ENCODE assay signal across 8 cellular contexts in the genomic region with DNA sequence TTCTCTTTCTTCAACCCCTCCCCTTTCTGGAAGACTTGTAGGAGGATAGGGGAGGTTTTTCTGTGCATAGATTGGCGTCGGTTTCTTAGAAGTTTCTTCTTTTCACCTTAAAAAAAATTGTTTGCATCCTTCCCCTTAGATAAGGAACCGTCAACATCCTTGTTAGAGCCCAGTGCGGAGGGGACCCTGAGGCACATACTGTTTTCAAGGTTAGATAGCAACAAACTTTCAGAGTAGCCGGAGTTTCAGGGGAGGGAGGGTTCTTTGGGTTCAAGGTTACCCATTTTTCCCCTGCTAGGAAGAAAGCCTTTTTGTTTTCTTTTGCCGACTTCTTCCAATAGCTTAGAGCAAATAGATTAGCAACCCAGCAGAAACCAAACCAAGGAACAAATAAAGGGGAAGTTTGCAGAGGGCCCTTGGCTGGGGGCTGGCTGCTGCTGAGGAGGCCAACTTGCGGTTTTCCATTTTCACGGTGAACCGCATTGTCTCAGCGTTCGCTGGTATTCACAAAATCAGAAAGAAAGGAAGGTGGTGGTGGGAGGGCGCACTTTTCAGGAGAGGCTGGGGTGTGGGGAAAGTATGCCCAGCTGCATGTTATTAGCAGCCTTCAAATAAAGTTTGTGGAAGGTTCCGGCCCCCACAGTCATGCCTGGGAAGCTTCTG. TPM values are rescaled to one million over a fixed set of nuclear protein-coding genes. Genes with fewer than 3 reads are reported as not detected.
DNase-seq lines count a peak whose midpoint lies in the region; ATAC-seq, FAIRE-seq and TF ChIP-seq lines count a peak whose summit lies in the region.

No MANE protein-coding gene starts in this region.

- no peaks in the 10 kb centered on the region for H3K27me3 ChIP-seq in neuron (ENCODE audit: insufficient read depth, low read length)

- H2AFZ ChIP-seq in neuron (ENCODE audit: low read depth, low read length) = no peak overlapping the region

- H3K4me1 ChIP-seq in neuron (ENCODE audit: insufficient read depth, low read length) = peaks cover 80% of the 10 kb centered on the region

- DNase-seq in NB4 (ENCODE audit: low read depth) (peak; percentile 93), frontal cortex (ENCODE audit: low spot score in 2 of 2) (no peak), G401 (ENCODE audit: low spot score) (no peak)
- DNase-seq in activated T-helper 9 cell treated with anti-CD3 and anti-CD28 coated beads, Interleukin-2, amount 50 U/mL, for 16 hours (ENCODE audit: low read depth) = peak; percentile 3

- in situ Hi-C loops in G401 (cut with HindIII; ENCODE audit: low sequenced_read_pairs) = no loop called here

- TF ChIP-seq POLR2A in NB4 (IDR thresholded peaks at IDR 0.05; ENCODE audit: extremely low read depth, insufficient read length) = no peak

- peak overlapping the region; percentile 46 for H3K4me3 ChIP-seq in NB4 (ENCODE audit: low read depth, low read length)
- H3K4me3 ChIP-seq in neuron (ENCODE audit: low read length) = peak overlapping the region; percentile 7

- no peak for FAIRE-seq in frontal cortex (lab: Jason Lieb, UNC)

- peaks cover 22% of the 10 kb centered on the region for H3K36me3 ChIP-seq in neuron (ENCODE audit: insufficient read depth, low read length)

- ATAC-seq in GM21423 (IDR thresholded peaks at IDR 0.05; ENCODE audit: unreplicated experiment) = peak; percentile 65
- no peak for ATAC-seq in GM21390 (IDR thresholded peaks at IDR 0.05; ENCODE audit: unreplicated experiment)
- no peak for ATAC-seq in HG03095 (IDR thresholded peaks at IDR 0.05; ENCODE audit: unreplicated experiment)

- TF ChIP-seq CTCF in NB4 (IDR thresholded peaks at IDR 0.05; ENCODE audit: low read depth, low read length) = no peak

- no peaks in the 10 kb centered on the region for H3K9me3 ChIP-seq in neuron (ENCODE audit: low read length)

RNA-seq across cellular contexts. Expression of a gene that starts 28.8 kb away (rescaled TPM):
- total RNA-seq in frontal cortex = 31.0 TPM
- total RNA-seq in G401 (2014; rRNA removed; shearing (Covaris generic)) = 48.1 and 75.0 TPM in 2 replicates

Comparison
In these comparisons a context has a peak if more than half of its experiments do, and no peak if none do; other contexts are left out.
1. DNase-seq: peak in NB4 (single experiment) and activated T-helper 9 cell treated with anti-CD3 and anti-CD28 coated beads, Interleukin-2, amount 50 U/mL, for 16 hours (single experiment); none in frontal cortex (0 of 2) and G401 (single experiment).